In genomic region chr3:171261487-171261886, GRCh38 we compare ENCODE assay signal across 11 cellular contexts.
A peak's percentile ranks its signal among the peaks of the same experiment; 100 is the strongest.
DNase-seq lines count a peak whose midpoint lies in the region; ATAC-seq, FAIRE-seq and TF ChIP-seq lines count a peak whose summit lies in the region.
"Had no signal": no experiment of that assay in that cellular context is flagged by ENCODE, and none has a peak within 500 bp of the region (broad histone marks: within the 10 kb centered on the region; RNA-seq: fewer than 3 reads in every experiment).

No MANE protein-coding gene starts in this region.

- peaks cover 6% of the 10 kb centered on the region for H3K4me1 ChIP-seq in HEK293 (ENCODE audit: control insufficient read depth, insufficient read depth, low read length)
- H3K4me1 ChIP-seq in GM12878 (ENCODE audit: control insufficient read depth, insufficient read depth, low read length): peaks cover 83% of the 10 kb centered on the region

- no peak overlapping the region for H3K4me2 ChIP-seq in GM12878 (ENCODE audit: control insufficient read depth, insufficient read depth)

- no peak for DNase-seq in CD4-positive, alpha-beta T cell
- DNase-seq in GM12878 (ENCODE audit: low read depth, low spot score) (no peak), left colon (peak in 1 of 2 donors; percentile 59), GM10248 (ENCODE audit: extremely low spot score) (no peak), cortex of kidney (lab: John Stamatoyannopoulos, UW) (no peak), GOT3 (lab: John Stamatoyannopoulos, UW) (no peak)
- DNase-seq: effector CD4-positive, alpha-beta T cell; WERI-Rb-1 had no signal

- no peak overlapping the region for H3K4me3 Mint-ChIP-seq in CD4-positive, alpha-beta T cell

- RAD21 ChIA-PET in GM12878 (lab: Charles Lee; ENCODE audit: unreplicated experiment): interaction anchor here (0.9 to 4.0 kb wide), 7 partner anchors 12 to 97 kb away, joined by 3 to 25 read pairs (median 4); no protein-coding TSS in a partner anchor

- BruUV-seq in GM12878 (replicated peaks; lab: Mats Ljungman, UMichigan): no TSS peak

- H3K79me2 ChIP-seq in GM12878 (ENCODE audit: control insufficient read depth, insufficient read depth, low read length): peaks cover 96% of the 10 kb centered on the region

- H4K20me1 ChIP-seq in GM12878 (ENCODE audit: control insufficient read depth, insufficient read depth): no peaks in the 10 kb centered on the region

- no peak for TF ChIP-seq POLR2A in GM12878 (IDR thresholded peaks at IDR 0.05; ENCODE audit: low read depth, low read length)

- H3K9me3 ChIP-seq in CD4-positive, alpha-beta T cell (ENCODE audit: control insufficient read depth, low read length): no peaks in the 10 kb centered on the region
- H3K9me3 ChIP-seq in HEK293 (ENCODE audit: control insufficient read depth, insufficient read depth, low read depth, low read length) (no peaks in the 10 kb centered on the region), GM12878 (replicated peaks; ENCODE audit: control insufficient read depth, insufficient read depth, low read length) (no peaks in the 10 kb centered on the region; the same call in 2 of the 3 replicates)
- H3K9me3 ChIP-seq: suprapubic skin had no signal

- peaks cover 3% of the 10 kb centered on the region for H3K9me3 Mint-ChIP-seq in CD4-positive, alpha-beta T cell

- intact Hi-C loops in CD4-positive, alpha-beta T cell (cut with DNase I, micrococcal nuclease): loop anchor here in 1 of 2 experiments (5.0 kb wide), 1 partner anchor 196 kb away; no protein-coding TSS in a partner anchor
- intact Hi-C loops in GM12878 (cut with micrococcal nuclease; ENCODE audit: unreplicated experiment) (no loop called here), left colon (cut with DNase I, micrococcal nuclease) (no loop called here)

- no peak overlapping the region for H3K27ac ChIP-seq in CD4-positive, alpha-beta T cell (ENCODE audit: low read depth, low read length)
- H3K27ac ChIP-seq in HEK293 (ENCODE audit: extremely low read depth, low read depth, low read length) (no peak overlapping the region), GM12878 (ENCODE audit: control insufficient read depth, insufficient read depth) (peak overlapping the region; percentile 11; the same call in 1 of the 2 replicates)
- H3K27ac ChIP-seq: suprapubic skin, WERI-Rb-1 had no signal

- no peak overlapping the region for H2AFZ ChIP-seq in GM12878 (ENCODE audit: control insufficient read depth, low read depth, low read length)

- 48% methylated on average over 3 of the region's 3 CpGs for WGBS in GM12878 (ENCODE audit: insufficient coverage, insufficient replicate concordance, low lambda C conversion rate, missing lambda C conversion rate)

- SMC1A ChIA-PET in GM12878 (lab: Charles Lee; ENCODE audit: uncharacterized antibody, unreplicated experiment): interaction anchor here (0.7 to 28.2 kb wide), 8 partner anchors 9 to 94 kb away, joined by 4 to 657 read pairs (median 7); no protein-coding TSS in a partner anchor

- in situ Hi-C loops in GM12878 (cut with MboI): no loop called here

- H3K4me3 ChIP-seq in HEK293 (ENCODE audit: low read depth, low read length) (no peak overlapping the region), GM12878 (no peak overlapping the region)
- H3K4me3 ChIP-seq: suprapubic skin had no signal

- CTCF ChIA-PET in CD4-positive, alpha-beta T cell (lab: Charles Lee): interaction anchor here (1.0 kb wide), 1 partner anchor 30 kb away, joined by 3 read pairs; no protein-coding TSS in a partner anchor
- CTCF ChIA-PET in HEK293 (lab: Yijun Ruan, JAX): no interaction called here
- CTCF ChIA-PET in GM12878 (lab: Yijun Ruan, JAX): interaction anchor here (1.4 to 2.8 kb wide), 2 partner anchors 12 to 86 kb away, joined by 3 to 17 read pairs; no protein-coding TSS in a partner anchor
- CTCF ChIA-PET in GM10248 (lab: Yijun Ruan, JAX): interaction anchor here (1.1 to 4.3 kb wide), 3 partner anchors 9 to 11 kb away, joined by 3 to 34 read pairs (median 6); no protein-coding TSS in a partner anchor

- POLR2A ChIA-PET in CD4-positive, alpha-beta T cell (lab: Charles Lee): no interaction called here
- POLR2A ChIA-PET in HEK293 (lab: Yijun Ruan, JAX) (no interaction called here), GM12878 (lab: Charles Lee) (interaction anchor here (1.2 to 1.8 kb wide), 3 partner anchors 12 to 70 kb away, joined by 3 to 12 read pairs (median 6); no protein-coding TSS in a partner anchor), GM10248 (lab: Yijun Ruan, JAX) (no interaction called here)

- ATAC-seq in CD4-positive, alpha-beta T cell (ENCODE audit: poor library complexity): no peak
- ATAC-seq in GM12878 (0 out of 3 replicates have a peak, but pooled peaks have one; percentile 10), left colon (peak; percentile 98), GM19397 (IDR thresholded peaks at IDR 0.05; ENCODE audit: unreplicated experiment) (no peak)

- H3K27me3 ChIP-seq in CD4-positive, alpha-beta T cell (ENCODE audit: control insufficient read depth, insufficient read depth, low read length): no peaks in the 10 kb centered on the region
- no peaks in the 10 kb centered on the region for H3K27me3 ChIP-seq in GM12878 (replicated peaks in 1 of 2; ENCODE audit: control insufficient read depth in 2 of 2, insufficient read depth in 2 of 2, low read length in 1 of 2)
- H3K27me3 ChIP-seq: suprapubic skin had no signal

- peaks cover 9% of the 10 kb centered on the region for H3K36me3 Mint-ChIP-seq in CD4-positive, alpha-beta T cell (ENCODE audit: low read depth)

- no peak overlapping the region for H3K9ac ChIP-seq in GM12878 (ENCODE audit: control insufficient read depth, insufficient read depth, low read length)

- no peak for TF ChIP-seq CTCF in CD4-positive, alpha-beta T cell (IDR thresholded peaks at IDR 0.05)
- TF ChIP-seq CTCF in HEK293 (tag by site-specific recombination; IDR thresholded peaks at IDR 0.05) (no peak), GM12878 (IDR thresholded peaks at IDR 0.05 in 2 of 3, conservative IDR thresholded peaks at IDR 0.05 in 1 of 3; ENCODE audit: control insufficient read depth in 2 of 3, extremely low read depth in 1 of 3, insufficient read depth in 1 of 3, low read depth in 3 of 3, low read length in 3 of 3) (no peak), GM10248 (IDR thresholded peaks at IDR 0.05; ENCODE audit: control extremely low read depth, extremely low read depth, low read depth, missing control alignments) (no peak)

- peaks cover 85% of the 10 kb centered on the region for H3K4me1 Mint-ChIP-seq in CD4-positive, alpha-beta T cell (ENCODE audit: low read depth)

- peak overlapping the region; percentile 34 for H3K27ac Mint-ChIP-seq in CD4-positive, alpha-beta T cell

- TF ChIP-seq EP300 in GM12878 (IDR thresholded peaks at IDR 0.05; ENCODE audit: borderline replicate concordance in 1 of 2, control insufficient read depth in 1 of 2, low read depth in 2 of 2, low read length in 2 of 2): no peak

- H3K36me3 ChIP-seq in HEK293 (ENCODE audit: control insufficient read depth in 2 of 2, insufficient read depth in 1 of 2, low read length in 2 of 2) (no peaks in the 10 kb centered on the region), GM12878 (ENCODE audit: control insufficient read depth in 2 of 2, insufficient read depth in 2 of 2, low read length in 1 of 2) (no peaks in the 10 kb centered on the region)
- H3K36me3 ChIP-seq: suprapubic skin, WERI-Rb-1 had no signal

- H3K27me3 Mint-ChIP-seq in CD4-positive, alpha-beta T cell: no peaks in the 10 kb centered on the region

- TF ChIP-seq RAD21 in GM12878 (IDR thresholded peaks at IDR 0.05; ENCODE audit: insufficient read depth, low read depth, low read length): no peak

- FAIRE-seq in GM12878 (lab: Jason Lieb, UNC): no peak

TF ChIP-seq in HEK293, 187 proteins besides CTCF, POLR2A, EP300 and RAD21 (continues in another document):
- TF ChIP-seq KLF10 (tag by site-specific recombination; IDR thresholded peaks at IDR 0.05) (peak; percentile 47), ZNF629 (tag by site-specific recombination; IDR thresholded peaks at IDR 0.05) (0 out of 2 replicates have a peak, but pooled peaks have one; percentile 44), KLF1 (tag by site-specific recombination; IDR thresholded peaks at IDR 0.05) (peak; percentile 70), ZNF23 (tag by site-specific recombination; IDR thresholded peaks at IDR 0.05; ENCODE audit: borderline replicate concordance) (no peak), ZNF184 (tag by site-specific recombination; IDR thresholded peaks at IDR 0.05) (no peak)
- TF ChIP-seq, protein P1, sequence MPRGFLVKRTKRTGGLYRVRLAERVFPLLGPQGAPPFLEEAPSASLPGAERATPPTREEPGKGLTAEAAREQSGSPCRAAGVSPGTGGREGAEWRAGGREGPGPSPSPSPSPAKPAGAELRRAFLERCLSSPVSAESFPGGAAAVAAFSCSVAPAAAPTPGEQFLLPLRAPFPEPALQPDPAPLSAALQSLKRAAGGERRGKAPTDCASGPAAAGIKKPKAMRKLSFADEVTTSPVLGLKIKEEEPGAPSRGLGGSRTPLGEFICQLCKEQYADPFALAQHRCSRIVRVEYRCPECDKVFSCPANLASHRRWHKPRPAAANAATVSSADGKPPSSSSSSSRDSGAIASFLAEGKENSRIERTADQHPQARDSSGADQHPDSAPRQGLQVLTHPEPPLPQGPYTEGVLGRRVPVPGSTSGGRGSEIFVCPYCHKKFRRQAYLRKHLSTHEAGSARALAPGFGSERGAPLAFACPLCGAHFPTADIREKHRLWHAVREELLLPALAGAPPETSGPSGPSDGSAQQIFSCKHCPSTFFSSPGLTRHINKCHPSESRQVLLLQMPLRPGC (tag by site-specific recombination; IDR thresholded peaks at IDR 0.05): 0 out of 2 replicates have a peak, but pooled peaks have one; percentile 19

TF ChIP-seq in GM12878, 131 proteins besides CTCF, POLR2A, EP300 and RAD21 (continues in another document):
- TF ChIP-seq NFIC (IDR thresholded peaks at IDR 0.05; ENCODE audit: low read depth, low read length): no peak

Comparison
In these comparisons a context has a peak if more than half of its experiments do, and no peak if none do; other contexts are left out.
1. ATAC-seq: peak in GM12878 (single experiment) and left colon (single experiment); none in CD4-positive, alpha-beta T cell (single experiment) and GM19397 (single experiment).